ENCODE assay signal across 8 cellular contexts in genomic region chr10:118341678-118342637, GRCh38. TPM values are rescaled to one million over a fixed set of nuclear protein-coding genes. Genes with fewer than 3 reads are reported as not detected.
DNase-seq lines count a peak whose midpoint lies in the region; ATAC-seq and TF ChIP-seq lines count a peak whose summit lies in the region.

TSS of gene FAM204A (minus strand) at chr10:118342324. CDS start at chr10:118336415, 5,909 bp downstream.

- peak within 1 kb of the TSS; percentile 66 to 94 for H3K9ac ChIP-seq in liver (ENCODE audit: low read depth in 1 of 2, low read length in 2 of 2)

- peaks cover 33% of the 10 kb centered on the region for H3K4me1 Mint-ChIP-seq in CD14-positive monocyte

- H3K4me3 ChIP-seq in dorsolateral prefrontal cortex (peak within 1 kb of the TSS; percentile 59 to 100 (median 94)), liver (ENCODE audit: low read depth in 1 of 3, low read length in 3 of 3) (peak within 1 kb of the TSS; percentile 93 to 99 (median 97))

- DNase-seq in CD14-positive monocyte (ENCODE audit: low spot score) (peak; percentile 93), NCI-H82 (lab: John Stamatoyannopoulos, UW) (peak; percentile 93), dorsolateral prefrontal cortex (peak; percentile 85 to 96 (median 92))
- DNase-seq in activated CD4-positive, alpha-beta T cell treated with anti-CD3 and anti-CD28 coated beads, Interleukin-2, amount 50 U/mL, for 48 hours, result peak; percentile 94 to 95
- peak; percentile 96 for DNase-seq in stimulated activated CD4-positive, alpha-beta T cell treated with anti-CD3 and anti-CD28 coated beads, Interleukin-4, amount 100 ng/mL, for 24 hours

- TF ChIP-seq RAD21 in liver (IDR thresholded peaks at IDR 0.05), result no peak

- no peaks in the 10 kb centered on the region for H3K36me3 ChIP-seq in liver (ENCODE audit: control insufficient read depth in 4 of 4, insufficient read depth in 3 of 4, low read depth in 1 of 4, low read length in 3 of 4)

- peaks cover 0 to 1% (median 0%) of the 10 kb centered on the region in 7 donors for H3K9me3 Mint-ChIP-seq in CD14-positive monocyte

- intact Hi-C loops in CD14-positive monocyte (cut with micrococcal nuclease), result loop anchor here in 1 of 2 donors (10.0 kb wide), 2 partner anchors 297 to 1533 kb away; partner anchors contain the start of genes MCMBP and RAB11FIP2
- intact Hi-C loops in dorsolateral prefrontal cortex (cut with DNase I), result loop anchor here in 1 of 2 donors (5.0 to 10.0 kb wide), 2 partner anchors 295 to 1317 kb away; partner anchors contain the start of gene RAB11FIP2

- TF ChIP-seq CTCF in CD14-positive monocyte (IDR thresholded peaks at IDR 0.05), result no peak
- peak in 18 of 56 donors; percentile 3 to 55 (median 16) for TF ChIP-seq CTCF in dorsolateral prefrontal cortex (IDR thresholded peaks at IDR 0.05 in 54 of 56, conservative IDR thresholded peaks at IDR 0.05 in 2 of 56; ENCODE audit: low read depth in 1 of 56, partially characterized antibody in 56 of 56)
- no peak for TF ChIP-seq CTCF in liver (IDR thresholded peaks at IDR 0.05; ENCODE audit: low read depth, low read length, missing input control)

- peaks cover 2 to 20% (median 17%) of the 10 kb centered on the region in 4 donors for H3K4me1 ChIP-seq in liver (ENCODE audit: control insufficient read depth in 4 of 4, insufficient read depth in 4 of 4, low read length in 3 of 4)

- WGBS in liver, result under 1% methylated on average over 48 of the region's 48 CpGs

- H3K27me3 Mint-ChIP-seq in CD14-positive monocyte (ENCODE audit: low read depth in 3 of 3), result peaks cover 5 to 8% (median 6%) of the 10 kb centered on the region in 3 donors

- peaks cover 16 to 22% of the 10 kb centered on the region in 2 donors for H3K36me3 Mint-ChIP-seq in CD14-positive monocyte

- H3K27me3 ChIP-seq in dorsolateral prefrontal cortex (no peaks in the 10 kb centered on the region), liver (ENCODE audit: control insufficient read depth in 4 of 4, insufficient read depth in 4 of 4, low read length in 3 of 4) (no peaks in the 10 kb centered on the region)

- H3K27ac Mint-ChIP-seq in CD14-positive monocyte, result peak within 1 kb of the TSS; percentile 77 to 94 (median 90)

- peak; percentile 100 for ATAC-seq in GM19397 (IDR thresholded peaks at IDR 0.05; ENCODE audit: unreplicated experiment)
- ATAC-seq in HG03571 (IDR thresholded peaks at IDR 0.05; ENCODE audit: unreplicated experiment), result peak; percentile 100

- H3K27ac ChIP-seq in dorsolateral prefrontal cortex (peak within 1 kb of the TSS in 57 of 59 donors; percentile 8 to 93 (median 81)), liver (ENCODE audit: low read depth in 1 of 2, low read length in 2 of 2) (peak within 1 kb of the TSS; percentile 68 to 73)

- H3K4me3 Mint-ChIP-seq in CD14-positive monocyte, result peak within 1 kb of the TSS; percentile 85 to 93

- H3K9me3 ChIP-seq in liver (ENCODE audit: control insufficient read depth in 4 of 4, low read length in 3 of 4), result no peaks in the 10 kb centered on the region

TF ChIP-seq in liver, 16 proteins besides CTCF, POLR2A, EP300 and RAD21:
- TF ChIP-seq GABPA (IDR thresholded peaks at IDR 0.05 in 1 of 2, conservative IDR thresholded peaks at IDR 0.05 in 1 of 2), result peak in 1 of 2 donors; percentile 45
- TF ChIP-seq ZBTB33 (IDR thresholded peaks at IDR 0.05), result peak; percentile 1
- TF ChIP-seq EGR1 (IDR thresholded peaks at IDR 0.05; ENCODE audit: low read depth in 2 of 2), result no peak
- peak; percentile 96 for TF ChIP-seq SP1 (IDR thresholded peaks at IDR 0.05)
- no peak for TF ChIP-seq NR2F2 (IDR thresholded peaks at IDR 0.05)
- peak; percentile 99 for TF ChIP-seq YY1 (IDR thresholded peaks at IDR 0.05)
- TF ChIP-seq ATF3 (IDR thresholded peaks at IDR 0.05), result no peak

RNA-seq across cellular contexts. Expression of gene FAM204A, which starts in this region (rescaled TPM):
- polyA plus RNA-seq in CD14-positive monocyte, result 100 to 1,000 TPM; 139 to 191 TPM
- total RNA-seq in dorsolateral prefrontal cortex, result 100 to 1,000 TPM in 6 of 120 experiments, 10 to 100 TPM in 114; 52.9 to 109 (median 80.0) TPM
- 10 to 100 TPM; 19.9 to 22.8 TPM for total RNA-seq in liver
- polyA plus RNA-seq in liver, result 10 to 100 TPM; 17.4 to 22.7 TPM

Comparison
In these comparisons a context has a peak if more than half of its experiments do, and no peak if none do; other contexts are left out.
1. Peak in every context shown above with its lines: DNase-seq, ATAC-seq, H3K4me3 ChIP-seq and H3K27ac ChIP-seq.
2. RNA of gene FAM204A (polyA plus RNA-seq): 139 to 191 TPM in CD14-positive monocyte; 17.4 to 22.7 TPM in liver; every median in the first group is over 4 times any median in the second.